Comparison of ENCODE assay signal across 1 cellular context in genomic region chr4:38904090-38904666, GRCh38.
TF ChIP-seq lines count a peak whose summit lies in the region.

No MANE protein-coding gene starts in this region.

TF ChIP-seq in HepG2, 621 proteins besides CTCF, POLR2A, EP300 and RAD21 (continued from another document and continues in another):
- TF ChIP-seq KIAA2018 (CRISPR knock-in tag; IDR thresholded peaks at IDR 0.05; ENCODE audit: borderline replicate concordance): 0 out of 2 replicates have a peak, but pooled peaks have one; percentile 31
- TF ChIP-seq FOXO1 (CRISPR knock-in tag; IDR thresholded peaks at IDR 0.05): no peak; the same call in 1 of the 2 replicates
- no peak for TF ChIP-seq MIER3 (CRISPR knock-in tag; IDR thresholded peaks at IDR 0.05; ENCODE audit: borderline replicate concordance)
- TF ChIP-seq PCBP2 (optimal IDR thresholded peaks at IDR 0.05; ENCODE audit: low read depth, low read length, poor library complexity, severe bottlenecking): no peak
- no peak for TF ChIP-seq ZNF709 (CRISPR knock-in tag; IDR thresholded peaks at IDR 0.05)
- 0 out of 2 replicates have a peak, but pooled peaks have one; percentile 22 for TF ChIP-seq POGK (CRISPR knock-in tag; conservative IDR thresholded peaks at IDR 0.05)
- TF ChIP-seq GFI1 (CRISPR knock-in tag; IDR thresholded peaks at IDR 0.05; ENCODE audit: borderline replicate concordance): peak; percentile 64; the same call in 1 of the 2 replicates
- TF ChIP-seq SP1 (IDR thresholded peaks at IDR 0.05): no peak
- TF ChIP-seq SP1 (CRISPR knock-in tag; IDR thresholded peaks at IDR 0.05): no peak
- TF ChIP-seq ZNF326 (CRISPR knock-in tag; IDR thresholded peaks at IDR 0.05; ENCODE audit: borderline replicate concordance): no peak
- TF ChIP-seq RARA (CRISPR knock-in tag; IDR thresholded peaks at IDR 0.05): peak; percentile 86
- TF ChIP-seq NCOA2 (CRISPR knock-in tag; IDR thresholded peaks at IDR 0.05): peak; percentile 56; the same call in 1 of the 2 replicates
- TF ChIP-seq HOXA3 (CRISPR knock-in tag; IDR thresholded peaks at IDR 0.05): peak; percentile 36; the same call in 1 of the 2 replicates
- TF ChIP-seq TERF1 (CRISPR knock-in tag; IDR thresholded peaks at IDR 0.05): no peak
- peak; percentile 74 for TF ChIP-seq SAP130 (CRISPR knock-in tag; IDR thresholded peaks at IDR 0.05; ENCODE audit: low read depth)
- no peak for TF ChIP-seq ZNF513 (CRISPR knock-in tag; conservative IDR thresholded peaks at IDR 0.05)
- peak; percentile 81 for TF ChIP-seq GATAD2A (CRISPR knock-in tag; IDR thresholded peaks at IDR 0.05)
- no peak for TF ChIP-seq ZNF264 (CRISPR knock-in tag; IDR thresholded peaks at IDR 0.05)
- TF ChIP-seq PITX1 (CRISPR knock-in tag; IDR thresholded peaks at IDR 0.05): peak; percentile 26; the same call in 1 of the 2 replicates
- no peak for TF ChIP-seq FIP1L1 (IDR thresholded peaks at IDR 0.05; ENCODE audit: borderline replicate concordance, insufficient read depth, low read depth, low read length)
- peak; percentile 65 for TF ChIP-seq MED1 (CRISPR knock-in tag; IDR thresholded peaks at IDR 0.05)
- TF ChIP-seq ZBTB38 (CRISPR knock-in tag; IDR thresholded peaks at IDR 0.05): no peak
- TF ChIP-seq ADNP (CRISPR knock-in tag; IDR thresholded peaks at IDR 0.05): no peak
- 0 out of 2 replicates have a peak, but pooled peaks have one; percentile 22 for TF ChIP-seq ARID2 (CRISPR knock-in tag; IDR thresholded peaks at IDR 0.05; ENCODE audit: borderline replicate concordance)
- no peak for TF ChIP-seq CC2D1A (CRISPR knock-in tag; IDR thresholded peaks at IDR 0.05)
- no peak for TF ChIP-seq U2AF2 (IDR thresholded peaks at IDR 0.05; ENCODE audit: low read depth, low read length)
- TF ChIP-seq ZNF280D (CRISPR knock-in tag; IDR thresholded peaks at IDR 0.05): peak; percentile 23; the same call in 1 of the 2 replicates
- no peak for TF ChIP-seq IRF9 (CRISPR knock-in tag; IDR thresholded peaks at IDR 0.05; ENCODE audit: borderline replicate concordance)
- TF ChIP-seq NFATC3 (CRISPR knock-in tag; IDR thresholded peaks at IDR 0.05): no peak
- TF ChIP-seq ESRRA (CRISPR knock-in tag; IDR thresholded peaks at IDR 0.05; ENCODE audit: low read depth): peak; percentile 50; the same call in 1 of the 2 replicates
- TF ChIP-seq ZNF816 (CRISPR knock-in tag; IDR thresholded peaks at IDR 0.05; ENCODE audit: borderline replicate concordance): peak; percentile 62; the same call in 1 of the 2 replicates
- no peak for TF ChIP-seq SMARCC2 (IDR thresholded peaks at IDR 0.05)
- no peak for TF ChIP-seq FUBP1 (CRISPR knock-in tag; IDR thresholded peaks at IDR 0.05; ENCODE audit: borderline replicate concordance)
- no peak for TF ChIP-seq ELF1 (CRISPR knock-in tag; IDR thresholded peaks at IDR 0.05)
- TF ChIP-seq FOXJ3 (CRISPR knock-in tag; IDR thresholded peaks at IDR 0.05; ENCODE audit: borderline replicate concordance): peak; percentile 59; the same call in 1 of the 2 replicates
- no peak for TF ChIP-seq ATF6 (CRISPR knock-in tag; conservative IDR thresholded peaks at IDR 0.05)
